20 cellular contexts compared by ENCODE assay signal in genomic region chr6:116084284-116084683, GRCh38. TPM values are rescaled to one million over a fixed set of nuclear protein-coding genes. Genes with fewer than 3 reads are reported as not detected.
DNase-seq lines count a peak whose midpoint lies in the region; ATAC-seq, FAIRE-seq and TF ChIP-seq lines count a peak whose summit lies in the region.
"Had no signal": no experiment of that assay in that cellular context is flagged by ENCODE, and none has a peak within 500 bp of the region (broad histone marks: within the 10 kb centered on the region; RNA-seq: fewer than 3 reads in every experiment).

No MANE protein-coding gene starts in this region.

- no peak overlapping the region for H3K9ac ChIP-seq in IMR-90 (ENCODE audit: low read depth, low read length)
- H3K9ac ChIP-seq: GM23248 had no signal

- H3K9me1 ChIP-seq in IMR-90 (ENCODE audit: insufficient read depth, low read length) = peaks cover 6% of the 10 kb centered on the region

- peaks cover 4 to 28% (median 26%) of the 10 kb centered on the region in 5 donors for H3K27me3 Mint-ChIP-seq in naive thymus-derived CD4-positive, alpha-beta T cell

- H3K27ac ChIP-seq in IMR-90 (ENCODE audit: insufficient read depth, low read length) = no peak overlapping the region
- no peak overlapping the region for H3K27ac ChIP-seq in right lobe of liver
- no peak overlapping the region for H3K27ac ChIP-seq in naive thymus-derived CD4-positive, alpha-beta T cell (ENCODE audit: low read depth, low read length)
- H3K27ac ChIP-seq: C4-2B, GM23248 had no signal

- H3K27me3 ChIP-seq in IMR-90 (ENCODE audit: control insufficient read depth, insufficient read depth, low read length) (no peaks in the 10 kb centered on the region), right lobe of liver (no peaks in the 10 kb centered on the region)
- H3K27me3 ChIP-seq in naive thymus-derived CD4-positive, alpha-beta T cell (ENCODE audit: control insufficient read depth in 2 of 2, insufficient read depth in 2 of 2, low read length in 2 of 2) = no peaks in the 10 kb centered on the region

- H2BK15ac ChIP-seq in IMR-90 (ENCODE audit: low read depth, low read length) = no peak overlapping the region

- no peak overlapping the region; the same call in 1 of the 2 replicates for H3K4ac ChIP-seq in IMR-90 (ENCODE audit: low read depth, low read length)

- H3K18ac ChIP-seq in IMR-90 (ENCODE audit: low read depth, low read length) = no peak overlapping the region

- peak; percentile 42 for FAIRE-seq in GM12892 (lab: Jason Lieb, UNC)
- FAIRE-seq: A204.1, HTR-8/SVneo had no signal

- no peak overlapping the region for H3K56ac ChIP-seq in IMR-90 (ENCODE audit: extremely low read depth, insufficient read depth, low read length)

- H2BK120ac ChIP-seq in IMR-90 (ENCODE audit: low read depth, low read length) = no peak overlapping the region

- no peak overlapping the region for H2AK5ac ChIP-seq in IMR-90 (ENCODE audit: low read depth, low read length)

- H3K4me2 ChIP-seq in IMR-90 (ENCODE audit: low read depth, low read length) = no peak overlapping the region

- H2AFZ ChIP-seq in IMR-90 (replicated peaks; ENCODE audit: low read length, poor library complexity) = no peak overlapping the region
- H2AFZ ChIP-seq: GM23248 had no signal

- H3K4me1 Mint-ChIP-seq in naive thymus-derived CD4-positive, alpha-beta T cell = no peaks in the 10 kb centered on the region

- H4K91ac ChIP-seq in IMR-90 (ENCODE audit: insufficient read depth, low read depth, low read length) = no peak overlapping the region

- H2BK20ac ChIP-seq in IMR-90 (ENCODE audit: low read depth, low read length) = peak overlapping the region; percentile 55; the same call in 1 of the 2 replicates

- H3K36me3 ChIP-seq in IMR-90 (ENCODE audit: control insufficient read depth, insufficient read depth, low read length) = no peaks in the 10 kb centered on the region
- no peaks in the 10 kb centered on the region for H3K36me3 ChIP-seq in right lobe of liver
- no peaks in the 10 kb centered on the region for H3K36me3 ChIP-seq in naive thymus-derived CD4-positive, alpha-beta T cell (ENCODE audit: control insufficient read depth in 2 of 3, insufficient read depth in 3 of 3, low read length in 3 of 3)
- H3K36me3 ChIP-seq: HAP-1 had no signal

- H3K14ac ChIP-seq in IMR-90 (replicated peaks; ENCODE audit: low read depth, low read length) = 0 out of 2 replicates have a peak overlapping the region, but pooled peaks have one; percentile 69

- peak overlapping the region; percentile 38; the same call in 1 of the 2 replicates for H3K23ac ChIP-seq in IMR-90 (ENCODE audit: low read depth, low read length)

- no CpG with 5 or more reads among the region's 2 CpGs for WGBS in IMR-90 (ENCODE audit: extremely low coverage in 2 of 2, insufficient read length in 1 of 2), 2 experiments
- WGBS in right lobe of liver (ENCODE audit: insufficient coverage, low coverage, low lambda C conversion rate, missing lambda C conversion rate) = 0% methylated on average over 1 of the region's 2 CpGs

- TF ChIP-seq CTCF in IMR-90 (conservative IDR thresholded peaks at IDR 0.05; ENCODE audit: low read depth, low read length) (no peak), right lobe of liver (IDR thresholded peaks at IDR 0.05) (no peak)

- H3K4me1 ChIP-seq in IMR-90 (ENCODE audit: control insufficient read depth, insufficient read depth, low read length) (peaks cover 13% of the 10 kb centered on the region), right lobe of liver (peaks cover 0 to 6% (median 0%) of the 10 kb centered on the region in 4 donors)
- H3K4me1 ChIP-seq in naive thymus-derived CD4-positive, alpha-beta T cell (ENCODE audit: control insufficient read depth in 2 of 2, insufficient read depth in 2 of 2, low read length in 2 of 2) = no peaks in the 10 kb centered on the region
- H3K4me1 ChIP-seq: HAP-1 had no signal

- POLR2A ChIA-PET in IMR-90 (lab: Charles Lee; ENCODE audit: unreplicated experiment) = no interaction called here
- POLR2A ChIA-PET in naive thymus-derived CD4-positive, alpha-beta T cell (lab: Charles Lee) = no interaction called here

- no peak overlapping the region for H3K4me3 Mint-ChIP-seq in naive thymus-derived CD4-positive, alpha-beta T cell
- H3K4me3 Mint-ChIP-seq: CD4-positive, alpha-beta T cell had no signal

- TF ChIP-seq RAD21 in IMR-90 (IDR thresholded peaks at IDR 0.05; ENCODE audit: low read length) = no peak

- TF ChIP-seq POLR2A in GM12892 (IDR thresholded peaks at IDR 0.05; ENCODE audit: low read depth, low read length) (no peak), IMR-90 (IDR thresholded peaks at IDR 0.05; ENCODE audit: low read depth, low read length) (no peak), right lobe of liver (IDR thresholded peaks at IDR 0.05) (no peak)

- ATAC-seq in IMR-90 (ENCODE audit: low read depth) = peak; percentile 3; the same call in 1 of the 2 replicates
- ATAC-seq in right lobe of liver = peak; percentile 34 to 81 (median 38)
- no peak for ATAC-seq in naive thymus-derived CD4-positive, alpha-beta T cell
- ATAC-seq in left ventricle myocardium superior = no peak

- intact Hi-C loops in IMR-90 (cut with micrococcal nuclease) (no loop called here), right lobe of liver (cut with DNase I) (no loop called here), left ventricle myocardium superior (cut with micrococcal nuclease) (no loop called here)
- intact Hi-C loops in naive thymus-derived CD4-positive, alpha-beta T cell (cut with micrococcal nuclease) = no loop called here

- H3K4me3 ChIP-seq in IMR-90 (ENCODE audit: insufficient read depth, low read depth, low read length) = no peak overlapping the region
- H3K4me3 ChIP-seq in right lobe of liver = no peak overlapping the region
- H3K4me3 ChIP-seq in naive thymus-derived CD4-positive, alpha-beta T cell (ENCODE audit: low read length) = no peak overlapping the region
- H3K4me3 ChIP-seq: GM23248, HAP-1 had no signal

- no peak for DNase-seq in GM12892 (ENCODE audit: insufficient read length)
- no peak for DNase-seq in IMR-90
- DNase-seq in right lobe of liver = no peak
- DNase-seq in amygdala (lab: John Stamatoyannopoulos, UW) = no peak
- DNase-seq in naive thymus-derived CD4-positive, alpha-beta T cell = no peak
- no peak for DNase-seq in activated CD4-positive, CD25-positive, alpha-beta regulatory T cell treated with anti-CD3 and anti-CD28 coated beads, Interleukin-2, amount 50 U/mL, for 72 hours
- DNase-seq in left ventricle myocardium superior = no peak
- DNase-seq: ACHN; AML-193; CD4-positive, alpha-beta T cell; DMS153; DMS79; GF-D8; GM23248; KG1 had no signal

- CTCF ChIA-PET in IMR-90 (lab: Yijun Ruan, JAX) = interaction anchor here (0.6 kb wide), 1 partner anchor 72 kb away, joined by 3 read pairs; no protein-coding TSS in a partner anchor
- CTCF ChIA-PET in naive thymus-derived CD4-positive, alpha-beta T cell (lab: Charles Lee) = no interaction called here

- H3K27ac Mint-ChIP-seq in naive thymus-derived CD4-positive, alpha-beta T cell = no peak overlapping the region
- H3K27ac Mint-ChIP-seq: CD4-positive, alpha-beta T cell had no signal

- no peak overlapping the region for H2BK5ac ChIP-seq in IMR-90 (ENCODE audit: low read depth, low read length, poor library complexity, severe bottlenecking)

- no peak overlapping the region for H4K8ac ChIP-seq in IMR-90 (ENCODE audit: low read depth in 2 of 2, low read length in 2 of 2)

- no peak overlapping the region for H2AK9ac ChIP-seq in IMR-90 (replicated peaks; ENCODE audit: low read depth, low read length, poor library complexity)

- H3K79me1 ChIP-seq in IMR-90 (ENCODE audit: low read depth in 1 of 2, low read length in 2 of 2) = 0 out of 4 replicates have a peak, but pooled peaks cover 0 to 4% of the 10 kb centered on the region in 2 experiments

- H3K9me3 Mint-ChIP-seq in naive thymus-derived CD4-positive, alpha-beta T cell = peaks cover 0 to 1% (median 0%) of the 10 kb centered on the region in 11 donors
- H3K9me3 Mint-ChIP-seq: CD4-positive, alpha-beta T cell had no signal

- no peaks in the 10 kb centered on the region for H3K36me3 Mint-ChIP-seq in naive thymus-derived CD4-positive, alpha-beta T cell

- no TSS peak for BruUV-seq in IMR-90 (replicated peaks; lab: Mats Ljungman, UMichigan)

- dilution Hi-C loops in IMR-90 (cut with HindIII; ENCODE audit: low sequenced_read_pairs, unreplicated experiment) = no loop called here

- no peak overlapping the region for H4K5ac ChIP-seq in IMR-90 (ENCODE audit: low read depth, low read length)

- in situ Hi-C loops in IMR-90 (cut with MboI; ENCODE audit: low sequenced_read_pairs) = no loop called here

- H4K20me1 ChIP-seq in IMR-90 (ENCODE audit: insufficient read depth, low read length) = no peaks in the 10 kb centered on the region

- H3K9me3 ChIP-seq in IMR-90 (ENCODE audit: control insufficient read depth, insufficient read depth, low read length) (no peaks in the 10 kb centered on the region; the same call in 1 of the 2 replicates), right lobe of liver (no peaks in the 10 kb centered on the region)
- no peaks in the 10 kb centered on the region for H3K9me3 ChIP-seq in naive thymus-derived CD4-positive, alpha-beta T cell (ENCODE audit: control insufficient read depth in 2 of 3, low read length in 3 of 3)
- H3K9me3 ChIP-seq: HAP-1 had no signal

RNA-seq across cellular contexts. Expression of gene NT5DC1, which starts 16.4 kb away (rescaled TPM):
- polyA plus RNA-seq in GM12892 (2012; ENCODE audit: missing spikeins) = 58.9 TPM
- 7.5 and 11.7 TPM in 2 replicates for total RNA-seq in IMR-90 (2012; rRNA removed)
- polyA plus RNA-seq in IMR-90 (2012; rRNA removed) = 12.0 and 16.8 TPM in 2 replicates
- 6.8 and 12.6 TPM in 2 replicates for polyA plus RNA-seq in IMR-90 (2012; cell fraction: cytosol; rRNA removed)
- 4.9 and 12.9 TPM in 2 replicates for polyA plus RNA-seq in IMR-90 (2012; cell fraction: nucleus; rRNA removed; ENCODE audit: low replicate concordance)
- 10 to 100 TPM in 4 of 6 experiments, 1 to 10 TPM in 2; 8.5 to 49.1 (median 34.8) TPM for total RNA-seq in right lobe of liver
- total RNA-seq in naive thymus-derived CD4-positive, alpha-beta T cell = 10 to 100 TPM; 30.5 to 52.6 (median 39.7) TPM
- 10 to 100 TPM; 45.8 to 53.4 TPM for polyA plus RNA-seq in naive thymus-derived CD4-positive, alpha-beta T cell
- total RNA-seq in left ventricle myocardium superior = 55.0 TPM

RNA-seq across cellular contexts. Expression of gene FRK, which starts 23.6 kb away (rescaled TPM):
- 0.93 TPM for polyA plus RNA-seq in GM12892 (2012; ENCODE audit: missing spikeins)
- under 0.01 TPM in 2 replicates for total RNA-seq in IMR-90 (2012; rRNA removed)
- polyA plus RNA-seq in IMR-90 (2012; rRNA removed) = under 0.01 and 0.02 TPM in 2 replicates
- polyA plus RNA-seq in IMR-90 (2012; cell fraction: cytosol; rRNA removed) = 0.01 TPM in 1 of 2 replicates, not detected in the other
- polyA plus RNA-seq in IMR-90 (2012; cell fraction: nucleus; rRNA removed; ENCODE audit: low replicate concordance) = 0.02 and 0.09 TPM in 2 replicates
- total RNA-seq in right lobe of liver = 10 to 100 TPM in 4 of 6 experiments, 1 to 10 TPM in 2; 8.4 to 14.1 (median 11.9) TPM
- total RNA-seq in naive thymus-derived CD4-positive, alpha-beta T cell = under 1 TPM in 4 of 5 experiments, not detected in 1; 0.02 to 0.05 (median 0.04) TPM
- polyA plus RNA-seq in naive thymus-derived CD4-positive, alpha-beta T cell = not detected
- total RNA-seq in left ventricle myocardium superior = 8.8 TPM
- total RNA-seq: CD4-positive, alpha-beta T cell had no signal

RNA-seq across cellular contexts. Expression of gene COL10A1, which starts 41.6 kb away (rescaled TPM):
- polyA plus RNA-seq in GM12892 (2012; ENCODE audit: missing spikeins) = 0.57 TPM
- total RNA-seq in IMR-90 (2012; rRNA removed) = not detected in 2 replicates
- polyA plus RNA-seq in IMR-90 (2012; rRNA removed) = 0.05 and 0.70 TPM in 2 replicates
- 0.01 TPM in 2 replicates for polyA plus RNA-seq in IMR-90 (2012; cell fraction: cytosol; rRNA removed)
- not detected in 2 replicates for polyA plus RNA-seq in IMR-90 (2012; cell fraction: nucleus; rRNA removed; ENCODE audit: low replicate concordance)
- total RNA-seq in right lobe of liver = 10 to 100 TPM in 1 of 6 experiments, under 1 TPM in 1, not detected in 4; 0.12 to 23.4 TPM
- total RNA-seq in naive thymus-derived CD4-positive, alpha-beta T cell = not detected
- polyA plus RNA-seq in naive thymus-derived CD4-positive, alpha-beta T cell = under 1 TPM; 0.07 to 0.33 TPM
- not detected for total RNA-seq in left ventricle myocardium superior
- total RNA-seq: CD4-positive, alpha-beta T cell; H4 had no signal

Comparison
In these comparisons a context has a peak if more than half of its experiments do, and no peak if none do; other contexts are left out.
1. ATAC-seq: peak in IMR-90 (single experiment) and right lobe of liver (4 of 4); none in naive thymus-derived CD4-positive, alpha-beta T cell (single experiment) and left ventricle myocardium superior (single experiment).